In genomic region chr7:149772821-149773425, GRCh38 we compare ENCODE assay signal across 8 cellular contexts. TPM values are rescaled to one million over a fixed set of nuclear protein-coding genes. Genes with fewer than 3 reads are reported as not detected.
DNase-seq lines count a peak whose midpoint lies in the region; ATAC-seq and TF ChIP-seq lines count a peak whose summit lies in the region.

No MANE protein-coding gene starts in this region.

- peak in 3 of 5 donors; percentile 6 to 44 (median 20) for DNase-seq in CD8-positive, alpha-beta memory T cell
- no peak for DNase-seq in astrocyte of the spinal cord (ENCODE audit: low read depth, low spot score)
- DNase-seq in left lung, result peak in 1 of 2 donors; percentile 91
- DNase-seq in stimulated activated naive CD8-positive, alpha-beta T cell treated with anti-CD3 and anti-CD28 coated beads, Interleukin-15, amount 100 ng/mL, for 72 hours, result no peak
- DNase-seq in cortex of kidney (lab: John Stamatoyannopoulos, UW), result no peak

- TF ChIP-seq CTCF in OCI-LY1 (IDR thresholded peaks at IDR 0.05; ENCODE audit: low read length) (no peak), astrocyte of the spinal cord (IDR thresholded peaks at IDR 0.05; ENCODE audit: low read depth, low read length) (no peak), left lung (IDR thresholded peaks at IDR 0.05) (no peak)

- CTCF ChIA-PET in CD8-positive, alpha-beta memory T cell (lab: Charles Lee), result interaction anchor here (1.4 kb wide), 1 partner anchor 150 kb away, joined by 3 read pairs; no protein-coding TSS in a partner anchor

- H3K4me1 Mint-ChIP-seq in CD8-positive, alpha-beta memory T cell, result peaks cover 0 to 16% (median 4%) of the 10 kb centered on the region in 3 donors
- H3K4me1 Mint-ChIP-seq in stimulated activated naive CD8-positive, alpha-beta T cell treated with anti-CD3 and anti-CD28 coated beads, Interleukin-15, amount 100 ng/mL, for 72 hours, result peaks cover 23% of the 10 kb centered on the region

- peak overlapping the region; percentile 24 for H3K27ac ChIP-seq in CD8-positive, alpha-beta memory T cell (ENCODE audit: low read depth, low read length)
- H3K27ac ChIP-seq in OCI-LY1 (ENCODE audit: low read depth, low read length, poor library complexity, severe bottlenecking) (no peak overlapping the region), left lung (peak overlapping the region; percentile 72 to 87)

- no peak overlapping the region for H2AFZ ChIP-seq in OCI-LY1 (ENCODE audit: low read length)

- peak; percentile 1 for ATAC-seq in left lung
- peak; percentile 6 for ATAC-seq in stimulated activated naive CD8-positive, alpha-beta T cell treated with anti-CD3 and anti-CD28 coated beads, Interleukin-15, amount 100 ng/mL, for 72 hours
- ATAC-seq in GM18498 (IDR thresholded peaks at IDR 0.05; ENCODE audit: unreplicated experiment), result no peak
- no peak for ATAC-seq in GM19035 (IDR thresholded peaks at IDR 0.05; ENCODE audit: unreplicated experiment)

- peaks cover 0 to 2% of the 10 kb centered on the region in 2 donors for H3K27me3 Mint-ChIP-seq in CD8-positive, alpha-beta memory T cell
- H3K27me3 Mint-ChIP-seq in stimulated activated naive CD8-positive, alpha-beta T cell treated with anti-CD3 and anti-CD28 coated beads, Interleukin-15, amount 100 ng/mL, for 72 hours, result peaks cover 28% of the 10 kb centered on the region

- no peaks in the 10 kb centered on the region for H3K79me2 ChIP-seq in OCI-LY1 (ENCODE audit: insufficient read depth, low read length)

- peaks cover 7% of the 10 kb centered on the region for H3K4me1 ChIP-seq in CD8-positive, alpha-beta memory T cell (ENCODE audit: insufficient read depth, low read length)
- H3K4me1 ChIP-seq in OCI-LY1 (ENCODE audit: insufficient read depth, low read length, severe bottlenecking) (peaks cover 15% of the 10 kb centered on the region), left lung (peaks cover 0 to 47% of the 10 kb centered on the region in 2 donors)

- H3K4me2 ChIP-seq in OCI-LY1 (ENCODE audit: low read length), result peak overlapping the region; percentile 76

- no peak overlapping the region for H3K27ac Mint-ChIP-seq in CD8-positive, alpha-beta memory T cell
- no peak overlapping the region for H3K27ac Mint-ChIP-seq in stimulated activated naive CD8-positive, alpha-beta T cell treated with anti-CD3 and anti-CD28 coated beads, Interleukin-15, amount 100 ng/mL, for 72 hours

- in situ Hi-C loops in astrocyte of the spinal cord (cut with HindIII; ENCODE audit: low sequenced_read_pairs), result no loop called here

- H3K9ac ChIP-seq in OCI-LY1 (ENCODE audit: low read length), result peak overlapping the region; percentile 42; the same call in 1 of the 2 replicates

- H3K36me3 Mint-ChIP-seq in CD8-positive, alpha-beta memory T cell, result peaks cover 0 to 2% (median 0%) of the 10 kb centered on the region in 3 donors

- no peaks in the 10 kb centered on the region for H3K36me3 ChIP-seq in CD8-positive, alpha-beta memory T cell (ENCODE audit: insufficient read depth, low read length)
- H3K36me3 ChIP-seq in OCI-LY1 (ENCODE audit: insufficient read depth, low read length), result no peaks in the 10 kb centered on the region
- peaks cover 0 to 26% of the 10 kb centered on the region in 2 donors for H3K36me3 ChIP-seq in left lung

- intact Hi-C loops in left lung (cut with DNase I), result no loop called here

- H3K9me3 ChIP-seq in CD8-positive, alpha-beta memory T cell (ENCODE audit: low read length), result no peaks in the 10 kb centered on the region
- no peaks in the 10 kb centered on the region for H3K9me3 ChIP-seq in OCI-LY1 (ENCODE audit: low read length)
- no peaks in the 10 kb centered on the region for H3K9me3 ChIP-seq in left lung

- H4K20me1 ChIP-seq in OCI-LY1 (ENCODE audit: insufficient read depth, low read length), result no peaks in the 10 kb centered on the region

- H3F3A ChIP-seq in OCI-LY1 (ENCODE audit: insufficient read depth, low read length), result no peaks in the 10 kb centered on the region

- no peaks in the 10 kb centered on the region for H3K27me3 ChIP-seq in CD8-positive, alpha-beta memory T cell (ENCODE audit: insufficient read depth, low read length, poor library complexity, severe bottlenecking)
- H3K27me3 ChIP-seq in OCI-LY1 (ENCODE audit: insufficient read depth, low read length) (peaks cover 13% of the 10 kb centered on the region; the same call in 1 of the 2 replicates), left lung (no peaks in the 10 kb centered on the region)

- POLR2A ChIA-PET in CD8-positive, alpha-beta memory T cell (lab: Charles Lee), result interaction anchor here (0.7 kb wide), 1 partner anchor 9 kb away, joined by 9 read pairs; no protein-coding TSS in a partner anchor

- peak overlapping the region; percentile 26 for H3K4me3 ChIP-seq in CD8-positive, alpha-beta memory T cell (ENCODE audit: low read length)
- H3K4me3 ChIP-seq in OCI-LY1 (ENCODE audit: low read depth, low read length, poor library complexity, severe bottlenecking), result peak overlapping the region; percentile 59
- peak overlapping the region; percentile 54 for H3K4me3 ChIP-seq in astrocyte of the spinal cord (ENCODE audit: low read depth, low read length)
- H3K4me3 ChIP-seq in left lung, result peak overlapping the region; percentile 61 to 74

- H3K9me2 ChIP-seq in OCI-LY1 (ENCODE audit: low read depth, low read length), result no peaks in the 10 kb centered on the region

- peak overlapping the region; percentile 70 to 92 (median 80) for H3K4me3 Mint-ChIP-seq in CD8-positive, alpha-beta memory T cell
- peak overlapping the region; percentile 87 to 88 for H3K4me3 Mint-ChIP-seq in stimulated activated naive CD8-positive, alpha-beta T cell treated with anti-CD3 and anti-CD28 coated beads, Interleukin-15, amount 100 ng/mL, for 72 hours

- no peaks in the 10 kb centered on the region for H3K9me3 Mint-ChIP-seq in CD8-positive, alpha-beta memory T cell
- H3K9me3 Mint-ChIP-seq in stimulated activated naive CD8-positive, alpha-beta T cell treated with anti-CD3 and anti-CD28 coated beads, Interleukin-15, amount 100 ng/mL, for 72 hours, result no peaks in the 10 kb centered on the region

RNA-seq across cellular contexts. Expression of gene ZNF467, which starts 0.5 kb away (rescaled TPM):
- total RNA-seq in CD8-positive, alpha-beta memory T cell, result under 1 TPM in 1 of 2 experiments, not detected in 1; 0.24 TPM
- polyA plus RNA-seq in CD8-positive, alpha-beta memory T cell, result 1.3 TPM
- 10 to 100 TPM; 20.8 to 36.9 TPM for total RNA-seq in left lung

Comparison
In these comparisons a context has a peak if more than half of its experiments do, and no peak if none do; other contexts are left out.
1. DNase-seq: peak in CD8-positive, alpha-beta memory T cell (3 of 5); none in astrocyte of the spinal cord (single experiment), stimulated activated naive CD8-positive, alpha-beta T cell treated with anti-CD3 and anti-CD28 coated beads, Interleukin-15, amount 100 ng/mL, for 72 hours (0 of 2) and cortex of kidney (single experiment).
2. ATAC-seq: peak in left lung (single experiment) and stimulated activated naive CD8-positive, alpha-beta T cell treated with anti-CD3 and anti-CD28 coated beads, Interleukin-15, amount 100 ng/mL, for 72 hours (single experiment); none in GM18498 (single experiment) and GM19035 (single experiment).
3. RNA of gene ZNF467, which starts 0.5 kb away (total RNA-seq): 20.8 to 36.9 TPM in left lung; 0.24 TPM in CD8-positive, alpha-beta memory T cell; every median in the first group is over 10 times any median in the second.
4. Peak in every context shown above with its lines, with median percentiles within 50 percentile points of each other: H3K4me3 ChIP-seq.